ENCODE assay signal across 16 cellular contexts in the genomic region with DNA sequence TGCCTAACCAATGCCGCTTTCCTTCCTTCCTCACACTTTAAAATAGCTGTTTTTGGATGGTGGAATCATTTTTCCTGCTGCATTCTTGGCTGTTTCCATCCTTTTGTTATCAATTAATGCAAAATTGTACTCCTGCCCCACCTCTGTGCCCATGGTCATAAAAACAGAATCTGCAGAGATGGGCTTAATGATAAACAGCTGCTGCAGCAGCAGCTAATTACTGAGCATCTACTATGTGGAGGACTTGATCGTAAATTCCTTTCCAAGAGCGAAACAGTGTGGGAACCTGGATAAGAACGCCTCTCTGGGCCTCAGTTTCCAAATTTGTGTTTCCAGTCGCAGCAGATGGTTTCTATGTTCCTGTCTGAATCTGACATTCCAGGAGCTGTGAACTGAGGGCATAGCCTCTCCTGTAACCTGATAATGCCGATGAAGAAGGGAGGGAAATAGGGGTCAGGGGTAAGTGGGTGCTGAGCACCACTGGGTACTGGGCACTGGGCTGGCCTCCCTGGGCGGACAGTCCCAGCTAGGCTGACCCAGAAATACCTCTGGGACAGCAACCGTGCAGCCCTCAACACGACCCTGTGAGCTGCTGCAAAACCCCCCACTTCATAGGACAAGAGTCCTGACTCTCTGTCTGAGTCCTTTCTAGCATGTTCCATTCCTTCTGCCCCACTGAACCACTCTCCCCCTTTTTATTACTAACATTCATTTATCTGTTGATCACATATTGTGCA.
DNase-seq lines count a peak whose midpoint lies in the region; ATAC-seq and TF ChIP-seq lines count a peak whose summit lies in the region.
"Had no signal": no experiment of that assay in that cellular context is flagged by ENCODE, and none has a peak within 500 bp of the region (broad histone marks: within the 10 kb centered on the region; RNA-seq: fewer than 3 reads in every experiment).

No MANE protein-coding gene starts in this region.

- intact Hi-C loops in activated B cell treated with CpG ODN at 0.5 μM for 24 hours (cut with micrococcal nuclease) = no loop called here
- intact Hi-C loops in aorta (cut with DNase I) = no loop called here
- intact Hi-C loops in activated CD4-positive, alpha-beta T cell treated with anti-CD3 and anti-CD28 coated beads, Interleukin-2, amount 10 ng/mL, durations not matched to agents 24 days and 14 days (cut with micrococcal nuclease) = no loop called here

- H3K4me1 Mint-ChIP-seq in activated B cell treated with CpG ODN at 0.5 μM for 24 hours = no peaks in the 10 kb centered on the region
- H3K4me1 Mint-ChIP-seq in nephron = peaks cover 55% of the 10 kb centered on the region
- peaks cover 10% of the 10 kb centered on the region for H3K4me1 Mint-ChIP-seq in activated CD4-positive, alpha-beta T cell treated with anti-CD3 and anti-CD28 coated beads, Interleukin-2, amount 10 ng/mL, durations not matched to agents 24 days and 14 days

- H3K27ac Mint-ChIP-seq in activated B cell treated with CpG ODN at 0.5 μM for 24 hours (no peak overlapping the region), nephron (peak overlapping the region in 2 of 3 experiments; percentile 17 to 76)
- H3K27ac Mint-ChIP-seq in activated CD4-positive, alpha-beta T cell treated with anti-CD3 and anti-CD28 coated beads, Interleukin-2, amount 10 ng/mL, durations not matched to agents 24 days and 14 days = no peak overlapping the region
- H3K27ac Mint-ChIP-seq: CD4-positive, CD25-positive, alpha-beta regulatory T cell; HFFc6 had no signal

- H3K4me1 ChIP-seq in aorta (ENCODE audit: control insufficient read depth in 1 of 2, insufficient read depth in 2 of 2, low read length in 2 of 2) = no peaks in the 10 kb centered on the region

- DNase-seq in activated gamma-delta T cell treated with Interleukin-2 at 50 U/mL for 16 hours = peak; percentile 2
- no peak for DNase-seq in activated gamma-delta T cell (lab: John Stamatoyannopoulos, UW)
- DNase-seq in activated B cell treated with CpG ODN at 0.5 μM for 24 hours = peak; percentile 9
- peak; percentile 15 to 27 for DNase-seq in aorta
- DNase-seq in activated CD4-positive, alpha-beta T cell treated with anti-CD3 and anti-CD28 coated beads, Interleukin-2, amount 10 ng/mL, durations not matched to agents 24 days and 14 days = no peak
- DNase-seq: AML-193; CD4-positive, CD25-positive, alpha-beta regulatory T cell; HFFc6; NCI-H1048; NCI-H146; NCI-H2081 treated with DMSO at 0.1 percent for 48 hours; NCI-H345; NCI-H526 treated with DMSO at 0.1 percent for 48 hours had no signal

- H3K9me3 Mint-ChIP-seq in activated B cell treated with CpG ODN at 0.5 μM for 24 hours = no peaks in the 10 kb centered on the region
- no peaks in the 10 kb centered on the region for H3K9me3 Mint-ChIP-seq in nephron
- no peaks in the 10 kb centered on the region for H3K9me3 Mint-ChIP-seq in activated CD4-positive, alpha-beta T cell treated with anti-CD3 and anti-CD28 coated beads, Interleukin-2, amount 10 ng/mL, durations not matched to agents 24 days and 14 days
- H3K9me3 Mint-ChIP-seq: CD4-positive, CD25-positive, alpha-beta regulatory T cell; HFFc6 had no signal

- peaks cover 18% of the 10 kb centered on the region for H3K27me3 Mint-ChIP-seq in activated B cell treated with CpG ODN at 0.5 μM for 24 hours
- peaks cover 18% of the 10 kb centered on the region for H3K27me3 Mint-ChIP-seq in nephron (ENCODE audit: low read depth)
- H3K27me3 Mint-ChIP-seq in activated CD4-positive, alpha-beta T cell treated with anti-CD3 and anti-CD28 coated beads, Interleukin-2, amount 10 ng/mL, durations not matched to agents 24 days and 14 days = no peaks in the 10 kb centered on the region
- H3K27me3 Mint-ChIP-seq: CD4-positive, CD25-positive, alpha-beta regulatory T cell had no signal

- no peaks in the 10 kb centered on the region for H3K9me3 ChIP-seq in aorta (ENCODE audit: control insufficient read depth, low read length)

- ATAC-seq in activated B cell treated with CpG ODN at 0.5 μM for 24 hours (ENCODE audit: low read depth) (no peak), aorta (ENCODE audit: low FRiP score) (no peak), GM21390 (IDR thresholded peaks at IDR 0.05; ENCODE audit: unreplicated experiment) (no peak)

- POLR2A ChIA-PET in activated B cell treated with CpG ODN at 0.5 μM for 24 hours (lab: Charles Lee) = no interaction called here

- no peaks in the 10 kb centered on the region for H3K36me3 ChIP-seq in aorta (ENCODE audit: control insufficient read depth in 1 of 2, insufficient read depth in 2 of 2, low read length in 1 of 2)

- H3K36me3 Mint-ChIP-seq in activated B cell treated with CpG ODN at 0.5 μM for 24 hours (ENCODE audit: low read depth) (no peaks in the 10 kb centered on the region), nephron (ENCODE audit: low read depth) (no peaks in the 10 kb centered on the region)
- H3K36me3 Mint-ChIP-seq in activated CD4-positive, alpha-beta T cell treated with anti-CD3 and anti-CD28 coated beads, Interleukin-2, amount 10 ng/mL, durations not matched to agents 24 days and 14 days (ENCODE audit: low read depth) = no peaks in the 10 kb centered on the region
- H3K36me3 Mint-ChIP-seq: CD4-positive, CD25-positive, alpha-beta regulatory T cell had no signal

- H3K4me3 Mint-ChIP-seq in activated B cell treated with CpG ODN at 0.5 μM for 24 hours = no peak overlapping the region
- H3K4me3 Mint-ChIP-seq in nephron = no peak overlapping the region
- H3K4me3 Mint-ChIP-seq in activated CD4-positive, alpha-beta T cell treated with anti-CD3 and anti-CD28 coated beads, Interleukin-2, amount 10 ng/mL, durations not matched to agents 24 days and 14 days = no peak overlapping the region
- H3K4me3 Mint-ChIP-seq: CD4-positive, CD25-positive, alpha-beta regulatory T cell; HFFc6 had no signal

- CTCF ChIA-PET in activated B cell treated with CpG ODN at 0.5 μM for 24 hours (lab: Charles Lee) = no interaction called here

- H3K27me3 ChIP-seq in aorta (ENCODE audit: control insufficient read depth in 1 of 2, insufficient read depth in 2 of 2, low read length in 1 of 2) = no peaks in the 10 kb centered on the region

- H3K27ac ChIP-seq in aorta (ENCODE audit: low read depth in 1 of 2, low read length in 2 of 2) = no peak overlapping the region
- H3K27ac ChIP-seq: HL-60 had no signal

- H3K4me3 ChIP-seq in aorta (ENCODE audit: low read length in 2 of 2) = no peak overlapping the region

- 89 to 92% methylated on average over 9 of the region's 9 CpGs for WGBS in aorta, 2 donors

- TF ChIP-seq CTCF in activated B cell treated with CpG ODN at 0.5 μM for 24 hours (IDR thresholded peaks at IDR 0.05) (no peak), nephron (IDR thresholded peaks at IDR 0.05; ENCODE audit: unreplicated experiment in 3 of 3) (no peak)

Comparison
In these comparisons a context has a peak if more than half of its experiments do, and no peak if none do; other contexts are left out.
1. DNase-seq: peak in activated gamma-delta T cell treated with Interleukin-2 at 50 U/mL for 16 hours (single experiment), activated B cell treated with CpG ODN at 0.5 μM for 24 hours (single experiment) and aorta (2 of 2); none in activated gamma-delta T cell (single experiment) and activated CD4-positive, alpha-beta T cell treated with anti-CD3 and anti-CD28 coated beads, Interleukin-2, amount 10 ng/mL, durations not matched to agents 24 days and 14 days (single experiment).
2. H3K27ac Mint-ChIP-seq: peak in nephron (2 of 3); none in activated B cell treated with CpG ODN at 0.5 μM for 24 hours (single experiment) and activated CD4-positive, alpha-beta T cell treated with anti-CD3 and anti-CD28 coated beads, Interleukin-2, amount 10 ng/mL, durations not matched to agents 24 days and 14 days (single experiment).